10 cellular contexts compared by ENCODE assay signal in genomic region chr15:39084683-39085530, GRCh38.
DNase-seq lines count a peak whose midpoint lies in the region; TF ChIP-seq lines count a peak whose summit lies in the region.
"Had no signal": no experiment of that assay in that cellular context is flagged by ENCODE, and none has a peak within 500 bp of the region (broad histone marks: within the 10 kb centered on the region; RNA-seq: fewer than 3 reads in every experiment).

No MANE protein-coding gene starts in this region.

- intact Hi-C loops in sigmoid colon (cut with DNase I): no loop called here

- H3K9me3 ChIP-seq in sigmoid colon: no peaks in the 10 kb centered on the region
- H3K9me3 ChIP-seq: tibial nerve had no signal

- H3K4me1 ChIP-seq in sigmoid colon: peaks cover 0 to 37% (median 28%) of the 10 kb centered on the region in 4 donors

- peak in 1 of 4 donors; percentile 47 for TF ChIP-seq EP300 in sigmoid colon (IDR thresholded peaks at IDR 0.05)

- H3K36me3 ChIP-seq in sigmoid colon: no peaks in the 10 kb centered on the region
- H3K36me3 ChIP-seq: tibial nerve had no signal

- H3K27me3 ChIP-seq in sigmoid colon: no peaks in the 10 kb centered on the region
- H3K27me3 ChIP-seq: tibial nerve had no signal

- TF ChIP-seq CTCF in fibroblast of pulmonary artery (IDR thresholded peaks at IDR 0.05; ENCODE audit: low read length, missing control alignments) (no peak), sigmoid colon (IDR thresholded peaks at IDR 0.05) (no peak), coronary artery (IDR thresholded peaks at IDR 0.05) (no peak), GM13976 (IDR thresholded peaks at IDR 0.05; ENCODE audit: borderline replicate concordance, control extremely low read depth, extremely low read depth, insufficient read depth, missing control alignments) (no peak)

- H3K4me3 ChIP-seq in fibroblast of pulmonary artery (replicated peaks; ENCODE audit: low read depth, low read length) (no peak overlapping the region), sigmoid colon (no peak overlapping the region), coronary artery (no peak overlapping the region)
- H3K4me3 ChIP-seq: tibial nerve had no signal

- H3K27ac ChIP-seq in sigmoid colon: peak overlapping the region; percentile 70 to 87 (median 76)
- no peak overlapping the region for H3K27ac ChIP-seq in coronary artery

- no peak for TF ChIP-seq POLR2A in sigmoid colon (IDR thresholded peaks at IDR 0.05)

- DNase-seq in H4 (ENCODE audit: low spot score) (peak; percentile 82), OCI-M1 (lab: John Stamatoyannopoulos, UW) (peak; percentile 79), fibroblast of pulmonary artery (ENCODE audit: low read depth) (peak; percentile 96), sigmoid colon (peak; percentile 81), NCI-H226 (no peak), T-helper 9 cell (no peak), coronary artery (ENCODE audit: low spot score) (no peak), GM13976 (ENCODE audit: low spot score) (no peak)
- DNase-seq: activated CD4-positive, alpha-beta T cell treated with anti-CD3 and anti-CD28 coated beads, Interleukin-2, amount 50 U/mL, for 1 hour had no signal

- 54 to 66% methylated on average over 12 of the region's 12 CpGs for WGBS in sigmoid colon, 2 donors

- in situ Hi-C loops in GM13976 (cut with MboI; ENCODE audit: low sequenced_read_pairs, unreplicated experiment): no loop called here

Comparison
In these comparisons a context has a peak if more than half of its experiments do, and no peak if none do; other contexts are left out.
1. DNase-seq: peak in H4 (single experiment), OCI-M1 (single experiment), fibroblast of pulmonary artery (single experiment) and sigmoid colon (single experiment); none in NCI-H226 (single experiment), T-helper 9 cell (single experiment), coronary artery (single experiment) and GM13976 (single experiment).
2. H3K27ac ChIP-seq: peak in sigmoid colon (4 of 4); none in coronary artery (0 of 2).